ENCODE assay signal across 1 cellular context in genomic region chrX:115521717-115522116, GRCh38.
TF ChIP-seq lines count a peak whose summit lies in the region.

No MANE protein-coding gene starts in this region.

TF ChIP-seq in HepG2, 621 proteins besides CTCF, POLR2A, EP300 and RAD21 (continued from another document):
- TF ChIP-seq ATF6 (CRISPR knock-in tag; conservative IDR thresholded peaks at IDR 0.05) (no peak), ZFP91 (CRISPR knock-in tag; IDR thresholded peaks at IDR 0.05; ENCODE audit: borderline replicate concordance) (no peak), HOXA7 (CRISPR knock-in tag; IDR thresholded peaks at IDR 0.05) (no peak), ZBTB49 (CRISPR knock-in tag; IDR thresholded peaks at IDR 0.05; ENCODE audit: borderline replicate concordance) (no peak), ATF2 (CRISPR knock-in tag; IDR thresholded peaks at IDR 0.05) (no peak), ZNF280B (CRISPR knock-in tag; IDR thresholded peaks at IDR 0.05; ENCODE audit: borderline replicate concordance) (no peak), POLR2AphosphoS2 (IDR thresholded peaks at IDR 0.05; ENCODE audit: low read depth, low read length) (no peak), ZBTB38 (CRISPR knock-in tag; IDR thresholded peaks at IDR 0.05) (no peak), REPIN1 (CRISPR knock-in tag; IDR thresholded peaks at IDR 0.05; ENCODE audit: borderline replicate concordance, low read depth) (no peak), FOXM1 (CRISPR knock-in tag; IDR thresholded peaks at IDR 0.05) (no peak), BORCS8-MEF2B (CRISPR knock-in tag; IDR thresholded peaks at IDR 0.05) (no peak), MIXL1 (CRISPR knock-in tag; IDR thresholded peaks at IDR 0.05) (no peak), ISX (CRISPR knock-in tag; conservative IDR thresholded peaks at IDR 0.05) (no peak), ZNF549 (CRISPR knock-in tag; IDR thresholded peaks at IDR 0.05) (no peak), HNRNPL (IDR thresholded peaks at IDR 0.05; ENCODE audit: low read depth, low read length) (no peak), MED1 (CRISPR knock-in tag; IDR thresholded peaks at IDR 0.05) (no peak), LBX2 (CRISPR knock-in tag; IDR thresholded peaks at IDR 0.05; ENCODE audit: borderline replicate concordance) (no peak)
